ENCODE assay signal across 23 cellular contexts in the genomic region with DNA sequence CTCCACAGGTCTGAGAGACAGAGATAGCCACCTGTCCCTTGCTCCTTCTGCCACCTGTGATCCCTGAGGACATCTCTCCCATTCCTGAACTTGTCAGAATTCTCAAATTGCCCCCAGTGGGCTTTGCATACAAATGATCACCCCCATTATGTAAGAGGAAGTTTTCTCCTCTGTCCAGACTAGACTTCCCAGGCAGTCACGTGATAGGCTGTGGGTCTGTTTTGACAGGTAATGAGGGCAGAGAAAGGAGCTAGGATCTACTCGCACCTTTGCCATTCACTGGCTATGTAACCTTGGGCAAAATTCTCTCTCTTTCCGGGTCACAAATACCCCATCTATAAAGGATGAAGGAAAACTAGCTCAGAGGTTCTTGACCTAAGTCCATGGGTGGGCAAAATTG.
"Had no signal": no experiment of that assay in that cellular context is flagged by ENCODE, and none has a peak within 500 bp of the region (broad histone marks: within the 10 kb centered on the region; RNA-seq: fewer than 3 reads in every experiment).

No MANE protein-coding gene starts in this region.

- H3K9me3 Mint-ChIP-seq: activated naive CD8-positive, alpha-beta T cell treated with anti-CD3 and anti-CD28 coated beads, Interleukin-2, amount 10 ng/mL, durations not matched to agents 7 days and 5 days had no signal

- H3K9me3 ChIP-seq: adrenal gland, MG63 had no signal

- DNase-seq: activated CD4-positive, alpha-beta T cell treated with anti-CD3 and anti-CD28 coated beads for 36 hours; activated CD8-positive, alpha-beta memory T cell treated with anti-CD3 and anti-CD28 coated beads, Interleukin-2, amount 50 U/mL, for 48 hours; activated CD8-positive, alpha-beta T cell treated with anti-CD3 and anti-CD28 coated beads, Interleukin-2, amount 10 ng/mL, durations not matched to agents 7 days and 5 days; activated naive CD4-positive, alpha-beta T cell treated with anti-CD3 and anti-CD28 coated beads, Interleukin-2, amount 50 U/mL, for 16 hours; activated naive CD8-positive, alpha-beta T cell treated with anti-CD3 and anti-CD28 coated beads, Interleukin-2, amount 10 ng/mL, durations not matched to agents 7 days and 5 days; activated T-cell treated with anti-CD3 and anti-CD28 coated beads, Interleukin-2, amount 50 U/mL, for 1 hour; adrenal gland; anterior cingulate cortex; MG63; MV-4-11; NCI-H1417 treated with DMSO at 0.1 percent for 48 hours; NCI-H1694; NCI-H2029; NCI-H510A treated with DMSO at 0.1 percent for 48 hours; NCI-H69; NK-92 treated with Interleukin-12 subunit alpha and Interleukin-12 subunit beta, amount 100 ng/mL, for 24 hours; OCI-M1; RPMI8226; T-helper 1 cell had no signal

- H3K27me3 ChIP-seq: adrenal gland, MG63 had no signal

- H3K4me3 Mint-ChIP-seq: activated CD4-positive, alpha-beta T cell treated with anti-CD3 and anti-CD28 coated beads for 36 hours; activated CD8-positive, alpha-beta T cell treated with anti-CD3 and anti-CD28 coated beads, Interleukin-2, amount 10 ng/mL, durations not matched to agents 7 days and 5 days; activated naive CD8-positive, alpha-beta T cell treated with anti-CD3 and anti-CD28 coated beads, Interleukin-2, amount 10 ng/mL, durations not matched to agents 7 days and 5 days had no signal

- H3K27ac Mint-ChIP-seq: activated CD4-positive, alpha-beta T cell treated with anti-CD3 and anti-CD28 coated beads for 36 hours; activated CD8-positive, alpha-beta T cell treated with anti-CD3 and anti-CD28 coated beads, Interleukin-2, amount 10 ng/mL, durations not matched to agents 7 days and 5 days; activated naive CD8-positive, alpha-beta T cell treated with anti-CD3 and anti-CD28 coated beads, Interleukin-2, amount 10 ng/mL, durations not matched to agents 7 days and 5 days had no signal

- H3K4me3 ChIP-seq: adrenal gland, MG63, SK-N-MC had no signal

- H3K27ac ChIP-seq: adrenal gland, SK-N-MC, VCaP had no signal

- H3K36me3 Mint-ChIP-seq: activated naive CD8-positive, alpha-beta T cell treated with anti-CD3 and anti-CD28 coated beads, Interleukin-2, amount 10 ng/mL, durations not matched to agents 7 days and 5 days had no signal

- ATAC-seq: activated CD4-positive, alpha-beta T cell treated with anti-CD3 and anti-CD28 coated beads for 36 hours; activated CD8-positive, alpha-beta T cell treated with anti-CD3 and anti-CD28 coated beads, Interleukin-2, amount 10 ng/mL, durations not matched to agents 7 days and 5 days; Panc1; Right ventricle myocardium inferior had no signal

- H3K27me3 Mint-ChIP-seq: activated CD4-positive, alpha-beta T cell treated with anti-CD3 and anti-CD28 coated beads for 36 hours; activated naive CD8-positive, alpha-beta T cell treated with anti-CD3 and anti-CD28 coated beads, Interleukin-2, amount 10 ng/mL, durations not matched to agents 7 days and 5 days had no signal

- H3K36me3 ChIP-seq: adrenal gland, MG63 had no signal
